ENCODE assay signal across 1 cellular context in genomic region chr4:10182446-10183424, GRCh38.
TF ChIP-seq lines count a peak whose summit lies in the region.

No MANE protein-coding gene starts in this region.

TF ChIP-seq in K562, 482 proteins besides CTCF, POLR2A, EP300 and RAD21 (continued from another document and continues in another):
- TF ChIP-seq MGA (IDR thresholded peaks at IDR 0.05) (peak; percentile 1; the same call in 1 of the 2 replicates), CUX1 (CRISPR knock-in tag; IDR thresholded peaks at IDR 0.05) (peak; percentile 83), IRF2 (CRISPR knock-in tag; IDR thresholded peaks at IDR 0.05) (no peak), TCF15 (CRISPR knock-in tag; IDR thresholded peaks at IDR 0.05) (no peak), MCM5 (IDR thresholded peaks at IDR 0.05; ENCODE audit: low read depth) (no peak), PCBP1 (IDR thresholded peaks at IDR 0.05; ENCODE audit: low read depth, low read length, poor library complexity, severe bottlenecking) (no peak), JUND (IDR thresholded peaks at IDR 0.05; ENCODE audit: borderline replicate concordance, low read depth, low read length) (0 out of 2 replicates have a peak, but pooled peaks have one; percentile 3), JUND (tag; IDR thresholded peaks at IDR 0.05; ENCODE audit: borderline replicate concordance, low read depth, low read length) (peak; percentile 22; the same call in 2 of the 3 replicates), ILK (tag; IDR thresholded peaks at IDR 0.05; ENCODE audit: borderline replicate concordance, low read depth) (0 out of 2 replicates have a peak, but pooled peaks have one; percentile 39), CXXC5 (CRISPR knock-in tag; IDR thresholded peaks at IDR 0.05) (peak; percentile 53; the same call in 1 of the 2 replicates), SLC30A9 (CRISPR knock-in tag; IDR thresholded peaks at IDR 0.05) (no peak), ZBTB12 (CRISPR knock-in tag; IDR thresholded peaks at IDR 0.05) (no peak), ETS2 (tag; IDR thresholded peaks at IDR 0.05; ENCODE audit: borderline replicate concordance, poor library complexity, severe bottlenecking) (no peak), ZBTB1 (CRISPR knock-in tag; IDR thresholded peaks at IDR 0.05; ENCODE audit: borderline replicate concordance, low read depth) (no peak), ILF3 (IDR thresholded peaks at IDR 0.05; ENCODE audit: borderline replicate concordance) (peak; percentile 66; the same call in 1 of the 2 replicates), SRSF3 (IDR thresholded peaks at IDR 0.05; ENCODE audit: insufficient read depth, low read length) (no peak), ZNF75A (CRISPR knock-in tag; IDR thresholded peaks at IDR 0.05) (no peak), ZNF518B (CRISPR knock-in tag; IDR thresholded peaks at IDR 0.05) (0 out of 2 replicates have a peak, but pooled peaks have one; percentile 1), KLF6 (CRISPR knock-in tag; IDR thresholded peaks at IDR 0.05; ENCODE audit: borderline replicate concordance) (no peak), SNIP1 (IDR thresholded peaks at IDR 0.05; ENCODE audit: low read depth) (no peak), ESRRA (IDR thresholded peaks at IDR 0.05; ENCODE audit: borderline replicate concordance, low read depth) (0 out of 2 replicates have a peak, but pooled peaks have one; percentile 19), POLR2AphosphoS5 (IDR thresholded peaks at IDR 0.05; ENCODE audit: control insufficient read depth, insufficient read depth, low read depth, low read length) (no peak), AFF1 (IDR thresholded peaks at IDR 0.05; ENCODE audit: low read depth in 1 of 2, partially characterized antibody in 2 of 2) (no peak), PHF21A (IDR thresholded peaks at IDR 0.05; ENCODE audit: borderline replicate concordance, low read depth) (no peak), ZNF239 (CRISPR knock-in tag; IDR thresholded peaks at IDR 0.05) (no peak), NUFIP1 (IDR thresholded peaks at IDR 0.05; ENCODE audit: partially characterized antibody) (no peak), XRCC3 (IDR thresholded peaks at IDR 0.05) (no peak), CEBPB (tag; IDR thresholded peaks at IDR 0.05) (no peak)
